26 cellular contexts compared by ENCODE assay signal in genomic region chr5:1292846-1293415, GRCh38. TPM values are rescaled to one million over a fixed set of nuclear protein-coding genes. Genes with fewer than 3 reads are reported as not detected.
A peak's percentile ranks its signal among the peaks of the same experiment; 100 is the strongest.
DNase-seq lines count a peak whose midpoint lies in the region; ATAC-seq and TF ChIP-seq lines count a peak whose summit lies in the region.
"Had no signal": no experiment of that assay in that cellular context is flagged by ENCODE, and none has a peak within 500 bp of the region (broad histone marks: within the 10 kb centered on the region; RNA-seq: fewer than 3 reads in every experiment).

No MANE protein-coding gene starts in this region.

- peaks cover 2% of the 10 kb centered on the region for H3K27me3 Mint-ChIP-seq in activated T-cell treated with anti-CD3 and anti-CD28 coated beads, Interleukin-2, amount 50 U/mL, for 24 hours
- H3K27me3 Mint-ChIP-seq in activated T-cell treated with anti-CD3 and anti-CD28 coated beads, Interleukin-2, amount 50 U/mL, for 72 hours (ENCODE audit: low read depth) = no peaks in the 10 kb centered on the region
- peaks cover 3% of the 10 kb centered on the region for H3K27me3 Mint-ChIP-seq in activated T-helper 1 cell treated with anti-CD3 and anti-CD28 coated beads, Interleukin-12 subunit alpha, Interleukin-12 subunit beta, Interleukin-2, Interleukin-4 antibody, amounts not matched to agents 30 ng/mL and 10 ng/mL and 1 ng/mL, durations not matched to agents 14 hours and 24 hours and 36 hours (ENCODE audit: insufficient read depth)
- peaks cover 13% of the 10 kb centered on the region for H3K27me3 Mint-ChIP-seq in neural progenitor cell (ENCODE audit: insufficient read depth, low read depth)

- H3K4me2 ChIP-seq in neural progenitor cell = no peak overlapping the region

- peaks cover 6% of the 10 kb centered on the region for H4K20me1 ChIP-seq in neural progenitor cell (ENCODE audit: low read depth)

- peaks cover 43% of the 10 kb centered on the region for H3K27me3 ChIP-seq in neural progenitor cell
- H3K27me3 ChIP-seq: thyroid gland had no signal

- no peaks in the 10 kb centered on the region for H3K9me3 Mint-ChIP-seq in activated T-cell treated with anti-CD3 and anti-CD28 coated beads, Interleukin-2, amount 50 U/mL, for 24 hours
- H3K9me3 Mint-ChIP-seq in activated T-cell treated with anti-CD3 and anti-CD28 coated beads, Interleukin-2, amount 50 U/mL, for 72 hours = peaks cover 2% of the 10 kb centered on the region in 2 donors
- H3K9me3 Mint-ChIP-seq in activated T-helper 1 cell treated with anti-CD3 and anti-CD28 coated beads, Interleukin-12 subunit alpha, Interleukin-12 subunit beta, Interleukin-2, Interleukin-4 antibody, amounts not matched to agents 30 ng/mL and 10 ng/mL and 1 ng/mL, durations not matched to agents 14 hours and 24 hours and 36 hours = peaks cover 4% of the 10 kb centered on the region
- H3K9me3 Mint-ChIP-seq in neural progenitor cell = peaks cover 2% of the 10 kb centered on the region

- no peaks in the 10 kb centered on the region for H3K79me2 ChIP-seq in neural progenitor cell (ENCODE audit: low read depth)

- H3K36me3 ChIP-seq in neural progenitor cell = no peaks in the 10 kb centered on the region
- H3K36me3 ChIP-seq: adrenal gland, pancreas, thyroid gland had no signal

- no peaks in the 10 kb centered on the region for H3K9me3 ChIP-seq in neural progenitor cell (ENCODE audit: low read depth)
- H3K9me3 ChIP-seq: adrenal gland, pancreas, thyroid gland had no signal

- H2AFZ ChIP-seq in neural progenitor cell (replicated peaks) = no peak overlapping the region

- no peak overlapping the region for H3K4me3 ChIP-seq in neural progenitor cell
- H3K4me3 ChIP-seq: adrenal gland, pancreas, SJSA1, thyroid gland had no signal

- intact Hi-C loops in activated T-helper 1 cell treated with anti-CD3 and anti-CD28 coated beads, Interleukin-12 subunit alpha, Interleukin-12 subunit beta, Interleukin-2, Interleukin-4 antibody, amounts not matched to agents 30 ng/mL and 10 ng/mL and 1 ng/mL, durations not matched to agents 14 hours and 24 hours and 36 hours (cut with micrococcal nuclease) = no loop called here

- peak; percentile 25 for DNase-seq in activated T-cell treated with anti-CD3 and anti-CD28 coated beads, Interleukin-2, amount 50 U/mL, for 24 hours
- no peak for DNase-seq in activated T-cell treated with anti-CD3 and anti-CD28 coated beads, Interleukin-2, amount 50 U/mL, for 72 hours
- peak; percentile 52 for DNase-seq in ELR (ENCODE audit: low read depth)
- no peak for DNase-seq in activated T-helper 1 cell treated with anti-CD3 and anti-CD28 coated beads, Interleukin-12 subunit alpha, Interleukin-12 subunit beta, Interleukin-2, Interleukin-4 antibody, amounts not matched to agents 30 ng/mL and 10 ng/mL and 1 ng/mL, durations not matched to agents 14 hours and 24 hours and 36 hours (ENCODE audit: low spot score)
- no peak for DNase-seq in neural progenitor cell (ENCODE audit: low spot score)
- DNase-seq in NCI-H510A treated with DMSO at 0.1 percent for 48 hours (lab: John Stamatoyannopoulos, UW) = no peak
- no peak for DNase-seq in NCI-H748 (lab: John Stamatoyannopoulos, UW; ENCODE audit: unreplicated experiment)
- DNase-seq: activated CD4-positive, alpha-beta T cell treated with anti-CD3 and anti-CD28 coated beads for 1 hour; adrenal gland; dermis blood vessel endothelial cell; foreskin fibroblast; GOT3; hippocampal formation; IMR-90; islet precursor cell; NCI-H1694 treated with DMSO at 0.1 percent for 48 hours; stimulated activated naive B cell treated with anti-CD40 and anti-IgM and Interleukin-4, amounts not matched to agents 10 μg/mL and 1 μg/mL and 100 μg/mL, for 72 hours; thyroid gland had no signal

- peaks cover 10% of the 10 kb centered on the region for H3F3A ChIP-seq in neural progenitor cell (ENCODE audit: low read depth)

- peaks cover 10% of the 10 kb centered on the region for H3K4me1 ChIP-seq in neural progenitor cell
- H3K4me1 ChIP-seq: adrenal gland, SJSA1 had no signal

- H3K4me3 Mint-ChIP-seq in activated T-cell treated with anti-CD3 and anti-CD28 coated beads, Interleukin-2, amount 50 U/mL, for 24 hours = peak overlapping the region; percentile 4
- H3K4me3 Mint-ChIP-seq in activated T-cell treated with anti-CD3 and anti-CD28 coated beads, Interleukin-2, amount 50 U/mL, for 72 hours = peak overlapping the region in 1 of 2 donors; percentile 8
- H3K4me3 Mint-ChIP-seq in activated T-helper 1 cell treated with anti-CD3 and anti-CD28 coated beads, Interleukin-12 subunit alpha, Interleukin-12 subunit beta, Interleukin-2, Interleukin-4 antibody, amounts not matched to agents 30 ng/mL and 10 ng/mL and 1 ng/mL, durations not matched to agents 14 hours and 24 hours and 36 hours = peak overlapping the region; percentile 5
- H3K4me3 Mint-ChIP-seq in neural progenitor cell = peak overlapping the region; percentile 27

- no peak overlapping the region for H3K9ac ChIP-seq in neural progenitor cell

- no peak for ATAC-seq in activated T-cell treated with anti-CD3 and anti-CD28 coated beads, Interleukin-2, amount 50 U/mL, for 72 hours (replicated peaks in 1 of 2)
- ATAC-seq in HG03175 (IDR thresholded peaks at IDR 0.05; ENCODE audit: unreplicated experiment) = no peak
- ATAC-seq: Panc1; pancreas; sciatic nerve; stimulated activated naive B cell treated with anti-CD40 and anti-IgM and Interleukin-4, amounts not matched to agents 10 μg/mL and 1 μg/mL and 100 μg/mL, for 72 hours had no signal

- no peak overlapping the region for H3K27ac Mint-ChIP-seq in activated T-cell treated with anti-CD3 and anti-CD28 coated beads, Interleukin-2, amount 50 U/mL, for 24 hours
- H3K27ac Mint-ChIP-seq in activated T-cell treated with anti-CD3 and anti-CD28 coated beads, Interleukin-2, amount 50 U/mL, for 72 hours = no peak overlapping the region
- no peak overlapping the region for H3K27ac Mint-ChIP-seq in activated T-helper 1 cell treated with anti-CD3 and anti-CD28 coated beads, Interleukin-12 subunit alpha, Interleukin-12 subunit beta, Interleukin-2, Interleukin-4 antibody, amounts not matched to agents 30 ng/mL and 10 ng/mL and 1 ng/mL, durations not matched to agents 14 hours and 24 hours and 36 hours
- H3K27ac Mint-ChIP-seq in neural progenitor cell = no peak overlapping the region
- H3K27ac Mint-ChIP-seq: stimulated activated naive B cell treated with anti-CD40 and anti-IgM and Interleukin-4, amounts not matched to agents 10 μg/mL and 1 μg/mL and 100 μg/mL, for 72 hours had no signal

- peaks cover 16% of the 10 kb centered on the region for H3K4me1 Mint-ChIP-seq in activated T-cell treated with anti-CD3 and anti-CD28 coated beads, Interleukin-2, amount 50 U/mL, for 24 hours (ENCODE audit: low read depth)
- H3K4me1 Mint-ChIP-seq in activated T-cell treated with anti-CD3 and anti-CD28 coated beads, Interleukin-2, amount 50 U/mL, for 72 hours (ENCODE audit: low read depth) = peaks cover 7% of the 10 kb centered on the region
- H3K4me1 Mint-ChIP-seq in activated T-helper 1 cell treated with anti-CD3 and anti-CD28 coated beads, Interleukin-12 subunit alpha, Interleukin-12 subunit beta, Interleukin-2, Interleukin-4 antibody, amounts not matched to agents 30 ng/mL and 10 ng/mL and 1 ng/mL, durations not matched to agents 14 hours and 24 hours and 36 hours (ENCODE audit: low read depth) = peaks cover 5% of the 10 kb centered on the region
- no peaks in the 10 kb centered on the region for H3K4me1 Mint-ChIP-seq in neural progenitor cell

- H3K27ac ChIP-seq in neural progenitor cell = no peak overlapping the region
- H3K27ac ChIP-seq: adrenal gland, epithelial cell of prostate, pancreas, SJSA1, thyroid gland had no signal

- TF ChIP-seq CTCF in neural progenitor cell (IDR thresholded peaks at IDR 0.05) = no peak

- H3K36me3 Mint-ChIP-seq in activated T-cell treated with anti-CD3 and anti-CD28 coated beads, Interleukin-2, amount 50 U/mL, for 24 hours (ENCODE audit: low read depth) = peaks cover 22% of the 10 kb centered on the region
- peaks cover 4 to 6% of the 10 kb centered on the region in 2 donors for H3K36me3 Mint-ChIP-seq in activated T-cell treated with anti-CD3 and anti-CD28 coated beads, Interleukin-2, amount 50 U/mL, for 72 hours (ENCODE audit: insufficient read depth in 2 of 2)
- H3K36me3 Mint-ChIP-seq in activated T-helper 1 cell treated with anti-CD3 and anti-CD28 coated beads, Interleukin-12 subunit alpha, Interleukin-12 subunit beta, Interleukin-2, Interleukin-4 antibody, amounts not matched to agents 30 ng/mL and 10 ng/mL and 1 ng/mL, durations not matched to agents 14 hours and 24 hours and 36 hours (ENCODE audit: low read depth) = peaks cover 7% of the 10 kb centered on the region
- peaks cover 4% of the 10 kb centered on the region for H3K36me3 Mint-ChIP-seq in neural progenitor cell

RNA-seq across cellular contexts. Expression of gene TERT, which starts 1.9 kb away (rescaled TPM):
- 1 to 10 TPM; 2.5 to 5.1 TPM for total RNA-seq in activated T-cell treated with anti-CD3 and anti-CD28 coated beads, Interleukin-2, amount 50 U/mL, for 72 hours
- 12.3 and 12.5 TPM in 2 replicates for total RNA-seq in activated T-helper 1 cell treated with anti-CD3 and anti-CD28 coated beads, Interleukin-12 subunit alpha, Interleukin-12 subunit beta, Interleukin-2, Interleukin-4 antibody, amounts not matched to agents 30 ng/mL and 10 ng/mL and 1 ng/mL, durations not matched to agents 14 hours and 24 hours and 36 hours
- total RNA-seq in neural progenitor cell (ENCODE audit: low replicate concordance) = 2.4 and 14.8 TPM in 2 replicates
- total RNA-seq: bronchial epithelial cell, IMR-90, lung microvascular endothelial cell, thyroid gland had no signal

RNA-seq across cellular contexts. Expression of gene CLPTM1L, which starts 52.0 kb away (rescaled TPM):
- 10 to 100 TPM; 78.6 to 80.2 TPM for total RNA-seq in activated T-cell treated with anti-CD3 and anti-CD28 coated beads, Interleukin-2, amount 50 U/mL, for 72 hours
- total RNA-seq in activated T-helper 1 cell treated with anti-CD3 and anti-CD28 coated beads, Interleukin-12 subunit alpha, Interleukin-12 subunit beta, Interleukin-2, Interleukin-4 antibody, amounts not matched to agents 30 ng/mL and 10 ng/mL and 1 ng/mL, durations not matched to agents 14 hours and 24 hours and 36 hours = 132 and 133 TPM in 2 replicates
- total RNA-seq in neural progenitor cell (ENCODE audit: low replicate concordance) = 74.8 and 79.9 TPM in 2 replicates

Comparison
In these comparisons a context has a peak if more than half of its experiments do, and no peak if none do; other contexts are left out.
1. DNase-seq: peak in activated T-cell treated with anti-CD3 and anti-CD28 coated beads, Interleukin-2, amount 50 U/mL, for 24 hours (single experiment) and ELR (single experiment); none in activated T-cell treated with anti-CD3 and anti-CD28 coated beads, Interleukin-2, amount 50 U/mL, for 72 hours (0 of 2), activated T-helper 1 cell treated with anti-CD3 and anti-CD28 coated beads, Interleukin-12 subunit alpha, Interleukin-12 subunit beta, Interleukin-2, Interleukin-4 antibody, amounts not matched to agents 30 ng/mL and 10 ng/mL and 1 ng/mL, durations not matched to agents 14 hours and 24 hours and 36 hours (single experiment), neural progenitor cell (single experiment), NCI-H510A treated with DMSO at 0.1 percent for 48 hours (single experiment) and NCI-H748 (single experiment).